12 cellular contexts compared by ENCODE assay signal in genomic region chr3:129005526-129006303, GRCh38. TPM values are rescaled to one million over a fixed set of nuclear protein-coding genes. Genes with fewer than 3 reads are reported as not detected.
DNase-seq lines count a peak whose midpoint lies in the region; ATAC-seq and TF ChIP-seq lines count a peak whose summit lies in the region.
"Had no signal": no experiment of that assay in that cellular context is flagged by ENCODE, and none has a peak within 500 bp of the region (broad histone marks: within the 10 kb centered on the region; RNA-seq: fewer than 3 reads in every experiment).

No MANE protein-coding gene starts in this region.

- TF ChIP-seq POLR2A in right lobe of liver (IDR thresholded peaks at IDR 0.05), result no peak

- no peaks in the 10 kb centered on the region for H3K9me3 ChIP-seq in BLaER1
- H3K9me3 ChIP-seq in adipocyte (ENCODE audit: control insufficient read depth, low read length), result no peaks in the 10 kb centered on the region
- H3K9me3 ChIP-seq in right lobe of liver, result no peaks in the 10 kb centered on the region
- H3K9me3 ChIP-seq: tibial nerve had no signal

- H3K4me3 ChIP-seq in BLaER1, result no peak overlapping the region
- no peak overlapping the region for H3K4me3 ChIP-seq in adipocyte (ENCODE audit: low read length)
- H3K4me3 ChIP-seq in right lobe of liver, result no peak overlapping the region
- H3K4me3 ChIP-seq: tibial nerve had no signal

- H3K9ac ChIP-seq in BLaER1, result no peak overlapping the region
- H3K9ac ChIP-seq in adipocyte (ENCODE audit: low read length), result no peak overlapping the region

- 63% methylated on average over 3 of the region's 4 CpGs for WGBS in right lobe of liver (ENCODE audit: insufficient coverage, low coverage, low lambda C conversion rate, missing lambda C conversion rate)

- H3K4me1 ChIP-seq in BLaER1 (peaks cover 65% of the 10 kb centered on the region), adipocyte (ENCODE audit: control insufficient read depth, insufficient read depth, low read length) (no peaks in the 10 kb centered on the region), right lobe of liver (peaks cover 0 to 15% (median 0%) of the 10 kb centered on the region in 4 donors)

- peak; percentile 58 to 75 (median 63) for ATAC-seq in right lobe of liver
- no peak for ATAC-seq in HG03432 (IDR thresholded peaks at IDR 0.05; ENCODE audit: unreplicated experiment)
- no peak for ATAC-seq in HG03139 (IDR thresholded peaks at IDR 0.05; ENCODE audit: unreplicated experiment)

- intact Hi-C loops in right lobe of liver (cut with DNase I), result no loop called here

- H3K4me2 ChIP-seq in BLaER1, result peak overlapping the region; percentile 21; the same call in 1 of the 2 replicates

- H4K20me1 ChIP-seq in BLaER1, result peaks cover 27% of the 10 kb centered on the region

- DNase-seq in H4 (ENCODE audit: low spot score), result peak; percentile 69
- peak; percentile 25 for DNase-seq in adipocyte (ENCODE audit: low read depth)
- DNase-seq in right lobe of liver, result peak in 1 of 3 donors; percentile 57
- no peak for DNase-seq in NCI-H446 (lab: John Stamatoyannopoulos, UW)
- DNase-seq in stimulated activated CD4-positive, alpha-beta T cell treated with anti-CD3 and anti-CD28 coated beads, Interleukin-4, amount 100 ng/mL, for 4 hours, result no peak
- DNase-seq: NCI-H1105 had no signal

- H3K36me3 ChIP-seq in BLaER1, result no peaks in the 10 kb centered on the region
- no peaks in the 10 kb centered on the region for H3K36me3 ChIP-seq in adipocyte (ENCODE audit: control insufficient read depth, insufficient read depth, low read length, severe bottlenecking)
- H3K36me3 ChIP-seq in right lobe of liver, result no peaks in the 10 kb centered on the region
- H3K36me3 ChIP-seq: tibial nerve had no signal

- TF ChIP-seq CTCF in right lobe of liver (IDR thresholded peaks at IDR 0.05), result no peak

- H3K27ac ChIP-seq in BLaER1, result no peak overlapping the region
- no peak overlapping the region for H3K27ac ChIP-seq in right lobe of liver
- H3K27ac ChIP-seq: epithelial cell of prostate, tibial nerve had no signal

- H3K27me3 ChIP-seq in BLaER1 (peaks cover 49% of the 10 kb centered on the region), adipocyte (replicated peaks; ENCODE audit: control insufficient read depth, insufficient read depth, low read length) (peaks cover 67% of the 10 kb centered on the region), right lobe of liver (peaks cover 0 to 10% of the 10 kb centered on the region in 2 donors)

RNA-seq across cellular contexts. Expression of gene EFCC1, which starts 4.6 kb away (rescaled TPM):
- total RNA-seq in H4 (2014; rRNA removed; shearing (Covaris generic)), result 0.27 and 1.2 TPM in 2 replicates
- total RNA-seq in right lobe of liver, result 1 to 10 TPM in 2 of 6 experiments, under 1 TPM in 4; 0.25 to 1.5 (median 0.39) TPM
- total RNA-seq: Daoy had no signal

RNA-seq across cellular contexts. Expression of gene CFAP92, which starts 11.8 kb away (rescaled TPM):
- 0.06 and 0.50 TPM in 2 replicates for total RNA-seq in H4 (2014; rRNA removed; shearing (Covaris generic))
- total RNA-seq in right lobe of liver, result under 1 TPM in 4 of 6 experiments, not detected in 2; 0.05 to 0.21 (median 0.08) TPM

RNA-seq across cellular contexts. Expression of gene GP9, which starts 54.9 kb away (rescaled TPM):
- not detected in 2 replicates for total RNA-seq in H4 (2014; rRNA removed; shearing (Covaris generic))
- under 1 TPM in 1 of 6 experiments, not detected in 5; 0.50 TPM for total RNA-seq in right lobe of liver
- total RNA-seq: Daoy, tibial nerve had no signal

Comparison
In these comparisons a context has a peak if more than half of its experiments do, and no peak if none do; other contexts are left out.
1. DNase-seq: peak in H4 (single experiment) and adipocyte (single experiment); none in NCI-H446 (0 of 2) and stimulated activated CD4-positive, alpha-beta T cell treated with anti-CD3 and anti-CD28 coated beads, Interleukin-4, amount 100 ng/mL, for 4 hours (0 of 2).
2. ATAC-seq: peak in right lobe of liver (4 of 4); none in HG03432 (single experiment) and HG03139 (single experiment).